Comparison of ENCODE assay signal across 1 cellular context in genomic region chr4:172709376-172709775, GRCh38.
TF ChIP-seq lines count a peak whose summit lies in the region.

No MANE protein-coding gene starts in this region.

TF ChIP-seq in WTC11, 78 proteins besides CTCF, POLR2A, EP300 and RAD21 (continued from another document):
- TF ChIP-seq AFF4 (CRISPR knock-in tag; IDR thresholded peaks at IDR 0.05; ENCODE audit: borderline replicate concordance) (no peak), ZMAT4 (CRISPR knock-in tag; IDR thresholded peaks at IDR 0.05) (no peak), GRHL2 (CRISPR knock-in tag; IDR thresholded peaks at IDR 0.05; ENCODE audit: insufficient replicate concordance, severe bottlenecking) (no peak), NR1H2 (CRISPR knock-in tag; IDR thresholded peaks at IDR 0.05) (no peak)
